In genomic region chr6:128238248-128238647, GRCh38 we compare ENCODE assay signal across 16 cellular contexts.
"Had no signal": no experiment of that assay in that cellular context is flagged by ENCODE, and none has a peak within 500 bp of the region (broad histone marks: within the 10 kb centered on the region; RNA-seq: fewer than 3 reads in every experiment).

No MANE protein-coding gene starts in this region.

- DNase-seq: activated CD4-positive, alpha-beta T cell treated with anti-CD3 and anti-CD28 coated beads, Interleukin-2, amount 50 U/mL, for 4 hours; activated CD4-positive, CD25-positive, alpha-beta regulatory T cell treated with anti-CD3 and anti-CD28 coated beads, Interleukin-2, amount 50 U/mL, for 72 hours; activated gamma-delta T cell; effector memory CD4-positive, alpha-beta T cell; heart right ventricle; immature natural killer cell; mesendoderm; stimulated activated CD4-positive, alpha-beta T cell treated with anti-CD3 and anti-CD28 coated beads, Interleukin-2, amount 100 ng/mL, for 24 hours; stimulated activated naive CD8-positive, alpha-beta T cell treated with anti-CD3 and anti-CD28 coated beads, Interleukin-15, Interleukin-2, amounts not matched to agents 100 U/mL and 50 U/mL, for 24 hours; T-helper 2 cell; trophoblast cell had no signal

- H3K4me3 ChIP-seq: esophagus muscularis mucosa, gastroesophageal sphincter, heart right ventricle, vagina had no signal

- H3K36me3 ChIP-seq: esophagus muscularis mucosa, gastroesophageal sphincter, heart right ventricle, vagina had no signal

- ATAC-seq: gastroesophageal sphincter; heart right ventricle; natural killer cell treated with Interleukin-12 subunit alpha and Interleukin-12 subunit beta and Interleukin-15 and Interleukin-18, amount 100 ng/mL, for 72 hours; stimulated activated naive CD8-positive, alpha-beta T cell treated with anti-CD3 and anti-CD28 coated beads, Interleukin-15, Interleukin-2, amounts not matched to agents 100 U/mL and 50 U/mL, for 24 hours had no signal

- H3K4me1 ChIP-seq: parathyroid adenoma, vagina had no signal

- H3K9me3 ChIP-seq: esophagus muscularis mucosa, gastroesophageal sphincter, heart right ventricle, vagina had no signal
